ENCODE assay signal across 8 cellular contexts in the genomic region with DNA sequence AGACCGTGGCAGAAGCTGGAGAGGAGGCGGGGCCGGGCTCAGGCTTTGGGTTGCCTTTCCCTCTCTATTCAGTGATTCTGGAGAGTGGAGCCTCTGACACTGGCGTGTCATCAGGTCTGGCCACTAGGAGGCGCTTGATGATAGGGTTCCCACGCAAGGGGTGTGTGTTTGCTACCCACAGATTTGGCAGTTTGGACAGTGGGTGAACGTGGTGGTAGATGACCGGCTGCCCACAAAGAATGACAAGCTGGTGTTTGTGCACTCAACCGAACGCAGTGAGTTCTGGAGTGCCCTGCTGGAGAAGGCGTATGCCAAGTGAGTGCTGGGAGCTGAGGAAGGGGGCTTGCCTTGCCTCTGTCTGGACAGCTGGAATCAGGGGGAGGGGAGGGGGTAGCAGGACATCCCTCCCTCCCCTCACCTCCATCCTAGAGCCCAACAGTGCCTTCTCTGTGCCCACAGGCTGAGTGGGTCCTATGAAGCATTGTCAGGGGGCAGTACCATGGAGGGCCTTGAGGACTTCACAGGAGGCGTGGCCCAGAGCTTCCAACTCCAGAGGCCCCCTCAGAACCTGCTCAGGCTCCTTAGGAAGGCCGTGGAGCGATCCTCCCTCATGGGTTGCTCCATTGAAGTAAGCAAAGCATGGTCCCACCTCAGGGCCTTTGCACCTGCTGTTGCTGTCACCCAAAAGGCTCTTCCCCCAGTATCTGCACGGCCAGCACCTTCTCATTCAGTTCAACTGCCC. TPM values are rescaled to one million over a fixed set of nuclear protein-coding genes. Genes with fewer than 3 reads are reported as not detected.
DNase-seq lines count a peak whose midpoint lies in the region; ATAC-seq, FAIRE-seq and TF ChIP-seq lines count a peak whose summit lies in the region.

No MANE protein-coding gene starts in this region.

- peak; percentile 51 for ATAC-seq in GM19438 (IDR thresholded peaks at IDR 0.05; ENCODE audit: low read depth, unreplicated experiment)

- no peaks in the 10 kb centered on the region for H3K9me3 Mint-ChIP-seq in CD4-positive, alpha-beta memory T cell

- H3K4me3 Mint-ChIP-seq in CD4-positive, alpha-beta memory T cell = no peak overlapping the region

- no peaks in the 10 kb centered on the region for H3K36me3 ChIP-seq in CD4-positive, alpha-beta memory T cell (ENCODE audit: insufficient read depth, low read length)

- intact Hi-C loops in CD4-positive, alpha-beta memory T cell (cut with micrococcal nuclease) = loop anchor here (1.0 to 2.0 kb wide), 6 partner anchors 65 to 165 kb away; a partner anchor contains a TSS

- no peak overlapping the region for H3K27ac ChIP-seq in CD4-positive, alpha-beta memory T cell (ENCODE audit: low read depth, low read length)
- H3K27ac ChIP-seq in substantia nigra (ENCODE audit: low read depth, low read length, poor library complexity, severe bottlenecking) = no peak overlapping the region

- H3K27ac Mint-ChIP-seq in CD4-positive, alpha-beta memory T cell = peak overlapping the region in 2 of 7 donors; percentile 0 to 48

- peaks cover 8 to 16% of the 10 kb centered on the region in 2 donors for H3K27me3 Mint-ChIP-seq in CD4-positive, alpha-beta memory T cell

- no peaks in the 10 kb centered on the region for H3K36me3 Mint-ChIP-seq in CD4-positive, alpha-beta memory T cell

- CTCF ChIA-PET in CD4-positive, alpha-beta memory T cell (lab: Charles Lee; ENCODE audit: partially characterized antibody) = interaction anchor here (1.0 to 5.0 kb wide), 19 partner anchors 11 to 171 kb away, joined by 3 to 48 read pairs (median 5); a partner anchor contains a TSS

- TF ChIP-seq RAD21 in Ishikawa (IDR thresholded peaks at IDR 0.05; ENCODE audit: low read depth) = peak; percentile 98

- H3K4me1 Mint-ChIP-seq in CD4-positive, alpha-beta memory T cell = peaks cover 0 to 5% (median 2%) of the 10 kb centered on the region in 4 donors

- no peak overlapping the region for H3K4me3 ChIP-seq in CD4-positive, alpha-beta memory T cell (ENCODE audit: low read length in 2 of 2)
- no peak overlapping the region for H3K4me3 ChIP-seq in fibroblast of pulmonary artery (replicated peaks; ENCODE audit: low read depth, low read length)

- H3K9me3 ChIP-seq in CD4-positive, alpha-beta memory T cell (ENCODE audit: control insufficient read depth in 1 of 2, low read length in 2 of 2) = no peaks in the 10 kb centered on the region

- DNase-seq in CD4-positive, alpha-beta memory T cell = peak; percentile 53 to 68 (median 62)
- DNase-seq in RCC 7860 (ENCODE audit: low spot score) (peak; percentile 70), fibroblast of pulmonary artery (ENCODE audit: low read depth) (peak; percentile 81), nucleus accumbens (lab: John Stamatoyannopoulos, UW) (peak in 52 of 56 donors; percentile 6 to 89 (median 53)), substantia nigra (lab: John Stamatoyannopoulos, UW) (peak in 44 of 49 donors; percentile 10 to 82 (median 62))
- DNase-seq in activated T-cell treated with anti-CD3 and anti-CD28 coated beads, Interleukin-2, amount 50 U/mL, for 48 hours = peak; percentile 86 to 88

- TF ChIP-seq CTCF in fibroblast of pulmonary artery (IDR thresholded peaks at IDR 0.05; ENCODE audit: low read length, missing control alignments) = peak; percentile 92

- no peak for TF ChIP-seq EP300 in Ishikawa (IDR thresholded peaks at IDR 0.05; ENCODE audit: borderline replicate concordance)

- FAIRE-seq in RCC 7860 (lab: Jason Lieb, UNC) = peak; percentile 58

- H3K27me3 ChIP-seq in CD4-positive, alpha-beta memory T cell (ENCODE audit: insufficient read depth, low read length) = no peaks in the 10 kb centered on the region

- peaks cover 9% of the 10 kb centered on the region for H3K4me1 ChIP-seq in CD4-positive, alpha-beta memory T cell (ENCODE audit: insufficient read depth, low read length)

- POLR2A ChIA-PET in CD4-positive, alpha-beta memory T cell (lab: Charles Lee; ENCODE audit: partially characterized antibody) = interaction anchor here (0.7 to 1.3 kb wide), 2 partner anchors 64 to 76 kb away, joined by 3 to 5 read pairs; no protein-coding TSS in a partner anchor

TF ChIP-seq in Ishikawa, 13 proteins besides CTCF, POLR2A, EP300 and RAD21:
- TF ChIP-seq, protein P1, sequence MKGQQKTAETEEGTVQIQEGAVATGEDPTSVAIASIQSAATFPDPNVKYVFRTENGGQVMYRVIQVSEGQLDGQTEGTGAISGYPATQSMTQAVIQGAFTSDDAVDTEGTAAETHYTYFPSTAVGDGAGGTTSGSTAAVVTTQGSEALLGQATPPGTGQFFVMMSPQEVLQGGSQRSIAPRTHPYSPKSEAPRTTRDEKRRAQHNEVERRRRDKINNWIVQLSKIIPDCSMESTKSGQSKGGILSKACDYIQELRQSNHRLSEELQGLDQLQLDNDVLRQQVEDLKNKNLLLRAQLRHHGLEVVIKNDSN (IDR thresholded peaks at IDR 0.05) = no peak
- TF ChIP-seq FOXM1 (IDR thresholded peaks at IDR 0.05; ENCODE audit: borderline replicate concordance, low read depth) (no peak), YY1 (IDR thresholded peaks at IDR 0.05; ENCODE audit: low read depth) (no peak), CREB1 (IDR thresholded peaks at IDR 0.05; ENCODE audit: low read depth) (no peak), ZBTB7A (IDR thresholded peaks at IDR 0.05; ENCODE audit: low read depth) (no peak), NFIC (IDR thresholded peaks at IDR 0.05) (no peak)
- TF ChIP-seq, protein P2, sequence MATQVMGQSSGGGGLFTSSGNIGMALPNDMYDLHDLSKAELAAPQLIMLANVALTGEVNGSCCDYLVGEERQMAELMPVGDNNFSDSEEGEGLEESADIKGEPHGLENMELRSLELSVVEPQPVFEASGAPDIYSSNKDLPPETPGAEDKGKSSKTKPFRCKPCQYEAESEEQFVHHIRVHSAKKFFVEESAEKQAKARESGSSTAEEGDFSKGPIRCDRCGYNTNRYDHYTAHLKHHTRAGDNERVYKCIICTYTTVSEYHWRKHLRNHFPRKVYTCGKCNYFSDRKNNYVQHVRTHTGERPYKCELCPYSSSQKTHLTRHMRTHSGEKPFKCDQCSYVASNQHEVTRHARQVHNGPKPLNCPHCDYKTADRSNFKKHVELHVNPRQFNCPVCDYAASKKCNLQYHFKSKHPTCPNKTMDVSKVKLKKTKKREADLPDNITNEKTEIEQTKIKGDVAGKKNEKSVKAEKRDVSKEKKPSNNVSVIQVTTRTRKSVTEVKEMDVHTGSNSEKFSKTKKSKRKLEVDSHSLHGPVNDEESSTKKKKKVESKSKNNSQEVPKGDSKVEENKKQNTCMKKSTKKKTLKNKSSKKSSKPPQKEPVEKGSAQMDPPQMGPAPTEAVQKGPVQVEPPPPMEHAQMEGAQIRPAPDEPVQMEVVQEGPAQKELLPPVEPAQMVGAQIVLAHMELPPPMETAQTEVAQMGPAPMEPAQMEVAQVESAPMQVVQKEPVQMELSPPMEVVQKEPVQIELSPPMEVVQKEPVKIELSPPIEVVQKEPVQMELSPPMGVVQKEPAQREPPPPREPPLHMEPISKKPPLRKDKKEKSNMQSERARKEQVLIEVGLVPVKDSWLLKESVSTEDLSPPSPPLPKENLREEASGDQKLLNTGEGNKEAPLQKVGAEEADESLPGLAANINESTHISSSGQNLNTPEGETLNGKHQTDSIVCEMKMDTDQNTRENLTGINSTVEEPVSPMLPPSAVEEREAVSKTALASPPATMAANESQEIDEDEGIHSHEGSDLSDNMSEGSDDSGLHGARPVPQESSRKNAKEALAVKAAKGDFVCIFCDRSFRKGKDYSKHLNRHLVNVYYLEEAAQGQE (IDR thresholded peaks at IDR 0.05; ENCODE audit: low read depth) = no peak

RNA-seq across cellular contexts. Expression of a gene that starts 14.3 kb away (rescaled TPM):
- not detected for total RNA-seq in CD4-positive, alpha-beta memory T cell
- not detected for polyA plus RNA-seq in CD4-positive, alpha-beta memory T cell

RNA-seq across cellular contexts. Expression of a gene that starts 43.8 kb away (rescaled TPM):
- total RNA-seq in CD4-positive, alpha-beta memory T cell = not detected
- polyA plus RNA-seq in CD4-positive, alpha-beta memory T cell = not detected

RNA-seq across cellular contexts. Expression of a gene that starts 45.6 kb away (rescaled TPM):
- total RNA-seq in CD4-positive, alpha-beta memory T cell = 10 to 100 TPM; 20.7 to 24.1 TPM
- polyA plus RNA-seq in CD4-positive, alpha-beta memory T cell = 1 to 10 TPM in 1 of 2 donors, under 1 TPM in 1; 0.91 to 2.3 TPM

RNA-seq across cellular contexts. Expression of a gene that starts 45.7 kb away (rescaled TPM):
- total RNA-seq in CD4-positive, alpha-beta memory T cell = 10 to 100 TPM; 21.7 to 23.9 TPM
- polyA plus RNA-seq in CD4-positive, alpha-beta memory T cell = 100 to 1,000 TPM; 103 to 123 TPM

RNA-seq across cellular contexts. Expression of a gene that starts 50.5 kb away (rescaled TPM):
- 1 to 10 TPM; 2.1 to 3.1 TPM for total RNA-seq in CD4-positive, alpha-beta memory T cell
- 1 to 10 TPM; 3.4 to 3.7 TPM for polyA plus RNA-seq in CD4-positive, alpha-beta memory T cell
